2 cellular contexts compared by ENCODE assay signal in genomic region chr5:39116347-39116899, GRCh38.
TF ChIP-seq lines count a peak whose summit lies in the region.

No MANE protein-coding gene starts in this region.

TF ChIP-seq in IMR-90, 13 proteins besides CTCF, POLR2A, EP300 and RAD21:
- TF ChIP-seq SMC3 (IDR thresholded peaks at IDR 0.05; ENCODE audit: low read depth, low read length) (no peak), MXI1 (IDR thresholded peaks at IDR 0.05; ENCODE audit: borderline replicate concordance, low read depth, low read length) (no peak), CHD1 (IDR thresholded peaks at IDR 0.05; ENCODE audit: low read depth, low read length) (no peak), CEBPB (IDR thresholded peaks at IDR 0.05; ENCODE audit: low read depth, low read length) (no peak), ELK1 (IDR thresholded peaks at IDR 0.05; ENCODE audit: borderline replicate concordance, low read depth, low read length) (no peak), MAFK (IDR thresholded peaks at IDR 0.05; ENCODE audit: low read depth, low read length) (no peak), RFX5 (IDR thresholded peaks at IDR 0.05; ENCODE audit: low read depth, low read length) (no peak), USF2 (IDR thresholded peaks at IDR 0.05; ENCODE audit: low read depth, low read length) (no peak), MAZ (IDR thresholded peaks at IDR 0.05; ENCODE audit: borderline replicate concordance, low read depth, low read length) (no peak), FOS (IDR thresholded peaks at IDR 0.05; ENCODE audit: low read depth, low read length) (no peak), RCOR1 (IDR thresholded peaks at IDR 0.05; ENCODE audit: insufficient replicate concordance, low read length) (no peak), NFE2L2 (IDR thresholded peaks at IDR 0.05; ENCODE audit: low read depth, low read length) (no peak), BHLHE40 (IDR thresholded peaks at IDR 0.05; ENCODE audit: low read depth, low read length) (no peak)

TF ChIP-seq in HEK293T, 16 proteins besides CTCF, POLR2A, EP300 and RAD21:
- TF ChIP-seq PKNOX1 (IDR thresholded peaks at IDR 0.05) (no peak), ARNT (IDR thresholded peaks at IDR 0.05) (no peak), ELF4 (IDR thresholded peaks at IDR 0.05) (no peak), NFRKB (IDR thresholded peaks at IDR 0.05) (no peak), SUZ12 (IDR thresholded peaks at IDR 0.05) (no peak), SP1 (IDR thresholded peaks at IDR 0.05) (no peak), TARDBP (IDR thresholded peaks at IDR 0.05) (no peak)
